In genomic region chr6:37779111-37779800, GRCh38 we compare ENCODE assay signal across 22 cellular contexts. TPM values are rescaled to one million over a fixed set of nuclear protein-coding genes. Genes with fewer than 3 reads are reported as not detected.
DNase-seq lines count a peak whose midpoint lies in the region; ATAC-seq, FAIRE-seq and TF ChIP-seq lines count a peak whose summit lies in the region.
"Had no signal": no experiment of that assay in that cellular context is flagged by ENCODE, and none has a peak within 500 bp of the region (broad histone marks: within the 10 kb centered on the region; RNA-seq: fewer than 3 reads in every experiment).

No MANE protein-coding gene starts in this region.

- 0 out of 2 replicates have a peak, but pooled peaks cover 2% of the 10 kb centered on the region for H3K27me3 ChIP-seq in OCI-LY3 (ENCODE audit: low read depth, low read length)
- peaks cover 0 to 27% (median 24%) of the 10 kb centered on the region in 4 experiments; a peak in 6 of 7 replicates for H3K27me3 ChIP-seq in H1 (replicated peaks in 1 of 4; ENCODE audit: control insufficient read depth in 3 of 4, extremely low read depth in 1 of 4, insufficient read depth in 3 of 4, low read length in 3 of 4)
- H3K27me3 ChIP-seq in A673 (replicated peaks; ENCODE audit: insufficient read depth, low read depth, low read length, poor library complexity) = no peaks in the 10 kb centered on the region
- H3K27me3 ChIP-seq: pancreas had no signal

- H2AK5ac ChIP-seq in H1 (ENCODE audit: low read depth, low read length) = no peak overlapping the region

- H3K23me2 ChIP-seq in H1 (ENCODE audit: low read depth, low read length) = peaks cover 10% of the 10 kb centered on the region

- TF ChIP-seq EP300 in H1 (IDR thresholded peaks at IDR 0.05; ENCODE audit: borderline replicate concordance in 1 of 2, low read depth in 2 of 2, low read length in 2 of 2) = no peak

- POLR2A ChIA-PET in H1 (lab: Charles Lee; ENCODE audit: partially characterized antibody) (no interaction called here), A673 (lab: Charles Lee; ENCODE audit: low non-redundant PET) (no interaction called here)

- H3K23ac ChIP-seq in H1 (ENCODE audit: insufficient read length) = no peak overlapping the region

- DNase-seq in DMS 273 (lab: John Stamatoyannopoulos, UW; ENCODE audit: unreplicated experiment) (peak; percentile 73), DMS 273 treated with DMSO at 0.1 percent for 48 hours (lab: John Stamatoyannopoulos, UW) (no peak), H1 (ENCODE audit: low read depth in 1 of 2, low spot score in 2 of 2) (no peak), renal cortical epithelial cell (ENCODE audit: low read depth) (peak; percentile 70), A673 (ENCODE audit: low spot score) (no peak), GM12892 (ENCODE audit: insufficient read length) (no peak)
- DNase-seq in activated naive CD4-positive, alpha-beta T cell treated with anti-CD3 and anti-CD28 coated beads, Interleukin-2, amount 50 U/mL, for 72 hours (ENCODE audit: low spot score in 2 of 2) = no peak
- DNase-seq: activated CD4-positive, CD25-positive, alpha-beta regulatory T cell; activated CD8-positive, alpha-beta T cell treated with anti-CD3 and anti-CD28 coated beads, Interleukin-2, amount 10 ng/mL, durations not matched to agents 7 days and 5 days; activated naive CD4-positive, alpha-beta T cell treated with anti-CD3 and anti-CD28 coated beads for 36 hours; activated T-cell treated with anti-CD3 and anti-CD28 coated beads, Interleukin-2, amount 50 U/mL, for 24 hours; mammary epithelial cell; pancreas; PC-3; stimulated activated CD4-positive, alpha-beta T cell treated with anti-CD3 and anti-CD28 coated beads, Interleukin-2, amount 100 ng/mL, for 24 hours; trophoblast cell had no signal

- H2AFZ ChIP-seq in OCI-LY3 (ENCODE audit: low read depth, low read length) (no peak overlapping the region; the same call in 1 of the 2 replicates), H1 (ENCODE audit: low read length) (no peak overlapping the region)

- no peak overlapping the region for H4K91ac ChIP-seq in H1 (replicated peaks; ENCODE audit: insufficient read length, low read length)

- no peak overlapping the region for H3K56ac ChIP-seq in H1 (replicated peaks; ENCODE audit: insufficient read length, low read depth, low read length)

- H3K9me3 Mint-ChIP-seq in activated naive CD4-positive, alpha-beta T cell treated with anti-CD3 and anti-CD28 coated beads, Interleukin-2, amount 50 U/mL, for 72 hours = no peaks in the 10 kb centered on the region
- H3K9me3 Mint-ChIP-seq: T-helper 2 cell treated with Interferon-gamma antibody and Interleukin-4, amounts not matched to agents 5 μg/mL and 100 μg/mL, for 36 hours had no signal

- FAIRE-seq in H1 (lab: Jason Lieb, UNC) = no peak
- no peak for FAIRE-seq in GM12892 (lab: Jason Lieb, UNC)
- FAIRE-seq: islet of Langerhans, pancreas had no signal

- peaks cover 3% of the 10 kb centered on the region for H3K36me3 ChIP-seq in OCI-LY3 (replicated peaks; ENCODE audit: low read depth, low read length)
- H3K36me3 ChIP-seq in H1 (ENCODE audit: control insufficient read depth in 2 of 4, insufficient read depth in 4 of 4, low read length in 3 of 4) = no peaks in the 10 kb centered on the region
- no peaks in the 10 kb centered on the region for H3K36me3 ChIP-seq in A673 (ENCODE audit: insufficient read depth, low read length, poor library complexity, severe bottlenecking)
- H3K36me3 ChIP-seq: pancreas, SJSA1 had no signal

- ATAC-seq in activated naive CD4-positive, alpha-beta T cell treated with anti-CD3 and anti-CD28 coated beads, Interleukin-2, amount 50 U/mL, for 72 hours = no peak
- ATAC-seq: activated CD8-positive, alpha-beta T cell treated with anti-CD3 and anti-CD28 coated beads, Interleukin-2, amount 10 ng/mL, durations not matched to agents 7 days and 5 days; pancreas; PC-3 had no signal

- no peak overlapping the region for H2BK5ac ChIP-seq in H1 (ENCODE audit: low read depth, low read length)

- TF ChIP-seq CTCF in OCI-LY3 (IDR thresholded peaks at IDR 0.05; ENCODE audit: low read depth, low read length) (no peak), H1 (IDR thresholded peaks at IDR 0.05; ENCODE audit: control extremely low read depth in 1 of 3, insufficient read depth in 1 of 3, low read depth in 1 of 3, low read length in 3 of 3) (no peak), A673 (conservative IDR thresholded peaks at IDR 0.05; ENCODE audit: low read depth, low read length) (no peak)

- H3K4me3 ChIP-seq in OCI-LY3 (ENCODE audit: low read length) = peak overlapping the region; percentile 79
- no peak overlapping the region for H3K4me3 ChIP-seq in H1 (ENCODE audit: extremely low read depth in 1 of 4, insufficient read depth in 2 of 4, low read depth in 3 of 4, low read length in 4 of 4)
- no peak overlapping the region for H3K4me3 ChIP-seq in A673 (ENCODE audit: low read depth, low read length, poor library complexity, severe bottlenecking)
- H3K4me3 ChIP-seq: pancreas, SJSA1 had no signal

- no TSS peak for BruUV-seq in A673 (replicated peaks; lab: Mats Ljungman, UMichigan)

- H3K4ac ChIP-seq in H1 (replicated peaks; ENCODE audit: insufficient read length, low read depth, low read length) = no peak overlapping the region

- H3K36me3 Mint-ChIP-seq in activated naive CD4-positive, alpha-beta T cell treated with anti-CD3 and anti-CD28 coated beads, Interleukin-2, amount 50 U/mL, for 72 hours = peaks cover 0 to 5% of the 10 kb centered on the region in 2 donors

- H4K5ac ChIP-seq in H1 (ENCODE audit: insufficient read length, low read depth, low read length) = no peak overlapping the region

- no peak overlapping the region for H2BK15ac ChIP-seq in H1 (ENCODE audit: low read length)

- H3K9me3 ChIP-seq in OCI-LY3 (ENCODE audit: insufficient read depth, low read length) (peaks cover 2% of the 10 kb centered on the region), H1 (ENCODE audit: insufficient read depth in 2 of 2, low read depth in 1 of 2, low read length in 1 of 2) (no peaks in the 10 kb centered on the region), A673 (ENCODE audit: low read depth, low read length, poor library complexity, severe bottlenecking) (no peaks in the 10 kb centered on the region)
- H3K9me3 ChIP-seq: pancreas, SJSA1 had no signal

- H3K27ac Mint-ChIP-seq in activated naive CD4-positive, alpha-beta T cell treated with anti-CD3 and anti-CD28 coated beads, Interleukin-2, amount 50 U/mL, for 72 hours = no peak overlapping the region
- H3K27ac Mint-ChIP-seq: activated CD8-positive, alpha-beta T cell treated with anti-CD3 and anti-CD28 coated beads, Interleukin-2, amount 10 ng/mL, durations not matched to agents 7 days and 5 days; activated naive CD4-positive, alpha-beta T cell treated with anti-CD3 and anti-CD28 coated beads for 36 hours; activated T-cell treated with anti-CD3 and anti-CD28 coated beads, Interleukin-2, amount 50 U/mL, for 24 hours; stimulated activated naive CD8-positive, alpha-beta T cell treated with anti-CD3 and anti-CD28 coated beads, Interleukin-15, Interleukin-2, amounts not matched to agents 100 ng/mL and 50 ng/mL, for 24 hours; T-helper 2 cell treated with Interferon-gamma antibody and Interleukin-4, amounts not matched to agents 5 μg/mL and 100 μg/mL, for 36 hours had no signal

- WGBS in H1 (ENCODE audit: extremely low coverage in 1 of 2, insufficient coverage in 1 of 2, insufficient read length in 1 of 2, insufficient replicate concordance in 2 of 2, low coverage in 1 of 2, low lambda C conversion rate in 2 of 2, missing lambda C conversion rate in 1 of 2), 2 experiments = 64% methylated on average over 4 of the region's 4 CpGs; no CpG with 5 or more reads in 1 of the 2 experiments

- no peak overlapping the region for H4K8ac ChIP-seq in H1 (ENCODE audit: extremely low read depth, insufficient read depth, low read length)

- H3K9ac ChIP-seq in OCI-LY3 (ENCODE audit: low read length) (peak overlapping the region; percentile 86; the same call in 1 of the 2 replicates), H1 (replicated peaks in 1 of 4; ENCODE audit: extremely low read depth in 1 of 4, low read depth in 3 of 4, low read length in 3 of 4) (no peak overlapping the region)

- H3K18ac ChIP-seq in H1 (ENCODE audit: extremely low read depth, low read length) = no peak overlapping the region; the same call in none of the 2 replicates

- intact Hi-C loops in A673 (cut with micrococcal nuclease; ENCODE audit: unreplicated experiment) = no loop called here

- TF ChIP-seq POLR2A in H1 (IDR thresholded peaks at IDR 0.05; ENCODE audit: control extremely low read depth in 1 of 2, low read depth in 2 of 2, low read length in 2 of 2) (no peak), GM12892 (IDR thresholded peaks at IDR 0.05; ENCODE audit: low read depth, low read length) (no peak)

- peaks cover 55% of the 10 kb centered on the region for H3K4me1 ChIP-seq in OCI-LY3 (ENCODE audit: low read length)
- peaks cover 5 to 43% (median 28%) of the 10 kb centered on the region in 4 experiments for H3K4me1 ChIP-seq in H1 (replicated peaks in 1 of 4; ENCODE audit: control insufficient read depth in 3 of 4, insufficient read depth in 4 of 4, low read length in 3 of 4)
- H3K4me1 ChIP-seq in A673 (ENCODE audit: insufficient read depth, low read length, poor library complexity, severe bottlenecking) = peaks cover 9% of the 10 kb centered on the region
- H3K4me1 ChIP-seq: pancreas, SJSA1 had no signal

- H3K14ac ChIP-seq in H1 (ENCODE audit: insufficient read length) = no peak overlapping the region

- CTCF ChIA-PET in H1 (lab: Charles Lee; ENCODE audit: partially characterized antibody) (interaction anchor here (1.2 kb wide), 1 partner anchor 12 kb away, joined by 4 read pairs; no protein-coding TSS in a partner anchor), A673 (lab: Charles Lee) (interaction anchor here (0.7 kb wide), 1 partner anchor 12 kb away, joined by 3 read pairs; no protein-coding TSS in a partner anchor)

- H3K4me2 ChIP-seq in OCI-LY3 (ENCODE audit: low read length) (peak overlapping the region; percentile 91), H1 (ENCODE audit: insufficient read depth in 1 of 2, low read depth in 2 of 2, low read length in 2 of 2) (no peak overlapping the region)

- peak overlapping the region; percentile 50; the same call in 1 of the 2 replicates for H2BK12ac ChIP-seq in H1 (ENCODE audit: low read depth, low read length)

- no peak overlapping the region for H2BK20ac ChIP-seq in H1 (ENCODE audit: low read length)

- no peak overlapping the region for H2BK120ac ChIP-seq in H1 (replicated peaks; ENCODE audit: low read depth, low read length)

- no peak for TF ChIP-seq RAD21 in H1 (IDR thresholded peaks at IDR 0.05 in 1 of 2, conservative IDR thresholded peaks at IDR 0.05 in 1 of 2; ENCODE audit: low read depth in 2 of 2, low read length in 2 of 2)

- H3K79me1 ChIP-seq in H1 (ENCODE audit: low read depth, low read length) = no peaks in the 10 kb centered on the region

- H3K79me2 ChIP-seq in OCI-LY3 (ENCODE audit: low read length) (peaks cover 21% of the 10 kb centered on the region), H1 (ENCODE audit: control insufficient read depth in 1 of 2, insufficient read depth in 2 of 2, low read length in 2 of 2) (no peaks in the 10 kb centered on the region)

- H4K20me1 ChIP-seq in OCI-LY3 (ENCODE audit: insufficient read depth, low read length) (no peaks in the 10 kb centered on the region), H1 (replicated peaks in 1 of 2; ENCODE audit: control insufficient read depth in 1 of 2, insufficient read depth in 2 of 2, low read length in 2 of 2) (no peaks in the 10 kb centered on the region)

- H3K27ac ChIP-seq in OCI-LY3 (ENCODE audit: low read length) = peak overlapping the region; percentile 92
- no peak overlapping the region for H3K27ac ChIP-seq in H1 (ENCODE audit: low read depth, low read length)
- H3K27ac ChIP-seq in A673 (ENCODE audit: low read depth, low read length, poor library complexity, severe bottlenecking) = no peak overlapping the region
- H3K27ac ChIP-seq: 22Rv1, pancreas, SJSA1 had no signal

RNA-seq across cellular contexts. Expression of gene ZFAND3, which starts 40.3 kb away (rescaled TPM):
- total RNA-seq in H1 (2021; fragmentation: NEBNext Ultra II Directional; extraction: Animal tissue kit (Norgen Biotek cat#: 25700)) = 44.8 and 51.3 TPM in 2 replicates
- 13.0 and 19.6 TPM in 2 replicates for polyA plus RNA-seq in H1 (2011; rRNA removed)
- 14.5 TPM for polyA plus RNA-seq in H1 (2011; cell fraction: cytosol; rRNA removed)
- 13.8 TPM for polyA plus RNA-seq in H1 (2011; cell fraction: nucleus; rRNA removed)
- 54.3 to 80.1 TPM (median 64.9 TPM) in 4 replicates for polyA plus RNA-seq in H1 (2012, experiment 1 of 2)
- polyA plus RNA-seq in H1 (2012, experiment 2 of 2) = 31.0 TPM
- polyA plus RNA-seq in H1 (2013, experiment 1 of 2) = 27.0 TPM
- 25.8 TPM for polyA plus RNA-seq in H1 (2013, experiment 2 of 2)
- polyA minus RNA-seq in H1 (2011; rRNA and poly(A)+ RNA removed) = 9.4 and 14.3 TPM in 2 replicates
- 15.6 TPM for polyA minus RNA-seq in H1 (2011; cell fraction: cytosol; rRNA and poly(A)+ RNA removed)
- 22.2 TPM for polyA minus RNA-seq in H1 (2011; cell fraction: nucleus; rRNA and poly(A)+ RNA removed)
- total RNA-seq in renal cortical epithelial cell = 16.0 and 62.2 TPM in 2 replicates
- 10 to 100 TPM; 34.1 to 37.2 TPM for total RNA-seq in activated naive CD4-positive, alpha-beta T cell treated with anti-CD3 and anti-CD28 coated beads, Interleukin-2, amount 50 U/mL, for 72 hours
- 64.0 and 67.4 TPM in 2 replicates for total RNA-seq in A673 (2021)
- polyA plus RNA-seq in GM12892 (2012; ENCODE audit: missing spikeins) = 44.3 TPM

Comparison
In these comparisons a context has a peak if more than half of its experiments do, and no peak if none do; other contexts are left out.
1. DNase-seq: peak in DMS 273 (single experiment) and renal cortical epithelial cell (single experiment); none in DMS 273 treated with DMSO at 0.1 percent for 48 hours (single experiment), H1 (0 of 2), activated naive CD4-positive, alpha-beta T cell treated with anti-CD3 and anti-CD28 coated beads, Interleukin-2, amount 50 U/mL, for 72 hours (0 of 2), A673 (single experiment) and GM12892 (single experiment).